ENCODE assay signal across 1 cellular context in the genomic region with DNA sequence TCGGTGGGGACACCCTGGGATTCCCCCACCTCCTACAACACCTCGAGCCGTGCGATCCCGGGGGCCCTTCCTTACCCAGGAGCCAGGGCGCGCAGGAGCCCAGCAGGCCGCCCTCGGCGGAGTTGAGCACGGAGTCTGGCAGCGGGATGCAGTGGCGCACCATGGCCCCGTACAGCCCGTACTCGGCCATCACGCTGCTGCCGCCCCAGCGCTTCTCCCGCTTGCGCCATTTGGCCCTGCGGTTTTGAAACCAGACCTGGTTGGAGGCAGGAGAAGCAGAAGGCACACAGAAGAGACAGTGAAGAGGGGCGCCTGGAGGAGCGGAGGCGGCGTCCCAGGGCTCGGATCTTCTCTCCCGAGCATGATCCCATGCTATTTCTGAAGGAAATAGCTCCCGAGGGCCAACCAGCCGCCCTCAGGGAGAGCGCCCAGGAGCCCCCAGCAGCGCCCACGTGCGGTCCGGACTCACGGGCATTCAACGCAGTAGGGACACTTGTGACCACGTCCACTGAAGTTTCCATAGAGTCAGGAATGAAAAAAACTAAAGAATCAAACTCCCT.
TF ChIP-seq lines count a peak whose summit lies in the region.

No MANE protein-coding gene starts in this region.

TF ChIP-seq in H1, 55 proteins besides CTCF, POLR2A, EP300 and RAD21:
- TF ChIP-seq RBBP5 (IDR thresholded peaks at IDR 0.05; ENCODE audit: borderline replicate concordance, low read depth, low read length) (no peak), CHD7 (IDR thresholded peaks at IDR 0.05; ENCODE audit: insufficient replicate concordance, low read length) (no peak), PHF8 (conservative IDR thresholded peaks at IDR 0.05; ENCODE audit: low read depth, low read length) (no peak), YY1 (IDR thresholded peaks at IDR 0.05; ENCODE audit: low read depth, low read length) (peak; percentile 63; the same call in 1 of the 2 replicates), CHD1 (IDR thresholded peaks at IDR 0.05; ENCODE audit: low read depth, low read length) (no peak), GTF2F1 (IDR thresholded peaks at IDR 0.05; ENCODE audit: borderline replicate concordance, low read depth, low read length) (no peak), CBX5 (IDR thresholded peaks at IDR 0.05; ENCODE audit: low read depth, low read length) (no peak), KDM5A (IDR thresholded peaks at IDR 0.05; ENCODE audit: low read length) (no peak), FOSL1 (IDR thresholded peaks at IDR 0.05; ENCODE audit: insufficient read depth, low read depth, low read length) (no peak), KDM4A (IDR thresholded peaks at IDR 0.05; ENCODE audit: low read depth, low read length, severe bottlenecking) (peak; percentile 75), MAX (IDR thresholded peaks at IDR 0.05) (peak; percentile 22; the same call in 1 of the 2 replicates), SRF (IDR thresholded peaks at IDR 0.05; ENCODE audit: low read depth, low read length) (no peak), POU5F1 (IDR thresholded peaks at IDR 0.05; ENCODE audit: low read depth, low read length) (no peak), SIRT6 (IDR thresholded peaks at IDR 0.05; ENCODE audit: low read length) (no peak), SUZ12 (IDR thresholded peaks at IDR 0.05; ENCODE audit: low read length) (peak; percentile 51; the same call in 1 of the 2 replicates), GABPA (IDR thresholded peaks at IDR 0.05; ENCODE audit: borderline replicate concordance, insufficient read depth, low read length) (no peak), MAFK (IDR thresholded peaks at IDR 0.05; ENCODE audit: low read depth, low read length) (no peak), NRF1 (IDR thresholded peaks at IDR 0.05; ENCODE audit: low read depth, low read length) (no peak), JUN (IDR thresholded peaks at IDR 0.05; ENCODE audit: low read depth, low read length) (no peak), SP1 (IDR thresholded peaks at IDR 0.05; ENCODE audit: low read depth, low read length) (no peak)
- TF ChIP-seq, protein P1, sequence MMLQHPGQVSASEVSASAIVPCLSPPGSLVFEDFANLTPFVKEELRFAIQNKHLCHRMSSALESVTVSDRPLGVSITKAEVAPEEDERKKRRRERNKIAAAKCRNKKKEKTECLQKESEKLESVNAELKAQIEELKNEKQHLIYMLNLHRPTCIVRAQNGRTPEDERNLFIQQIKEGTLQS (IDR thresholded peaks at IDR 0.05; ENCODE audit: insufficient read depth, low read depth, low read length): no peak
- TF ChIP-seq, protein P2, sequence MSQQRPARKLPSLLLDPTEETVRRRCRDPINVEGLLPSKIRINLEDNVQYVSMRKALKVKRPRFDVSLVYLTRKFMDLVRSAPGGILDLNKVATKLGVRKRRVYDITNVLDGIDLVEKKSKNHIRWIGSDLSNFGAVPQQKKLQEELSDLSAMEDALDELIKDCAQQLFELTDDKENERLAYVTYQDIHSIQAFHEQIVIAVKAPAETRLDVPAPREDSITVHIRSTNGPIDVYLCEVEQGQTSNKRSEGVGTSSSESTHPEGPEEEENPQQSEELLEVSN (IDR thresholded peaks at IDR 0.05): peak; percentile 55
